ENCODE assay signal across 1 cellular context in genomic region chr9:114500583-114501292, GRCh38.
TF ChIP-seq lines count a peak whose summit lies in the region.

No MANE protein-coding gene starts in this region.

TF ChIP-seq in K562, 482 proteins besides CTCF, POLR2A, EP300 and RAD21 (continued from another document):
- no peak for TF ChIP-seq DMBX1 (CRISPR knock-in tag; IDR thresholded peaks at IDR 0.05; ENCODE audit: borderline replicate concordance)
- no peak for TF ChIP-seq PML (IDR thresholded peaks at IDR 0.05; ENCODE audit: low read length)
- TF ChIP-seq SRF (CRISPR knock-in tag; IDR thresholded peaks at IDR 0.05): no peak
